ENCODE assay signal across 8 cellular contexts in the genomic region with DNA sequence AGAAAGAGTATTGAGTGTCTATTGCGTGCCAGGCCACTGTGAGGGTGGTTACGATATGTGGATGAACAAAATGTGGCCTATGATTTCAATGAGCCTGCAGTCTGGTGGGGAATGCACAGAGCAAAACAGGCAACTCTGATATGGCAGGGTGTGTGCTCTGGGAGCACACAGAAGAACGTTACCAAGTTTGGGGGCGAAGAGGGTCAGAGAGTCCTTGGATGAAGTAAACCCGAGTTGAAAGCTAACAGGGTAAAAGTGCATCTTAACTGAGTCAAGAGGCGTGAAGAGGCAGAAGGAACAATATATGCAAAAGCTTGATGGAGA.
DNase-seq lines count a peak whose midpoint lies in the region; ATAC-seq and TF ChIP-seq lines count a peak whose summit lies in the region.

No MANE protein-coding gene starts in this region.

- H3K4me3 ChIP-seq in HUES48 (ENCODE audit: low read depth, low read length) (peak overlapping the region; percentile 93), choroid plexus epithelial cell (ENCODE audit: low read depth, low read length) (peak overlapping the region; percentile 74), muscle layer of duodenum (ENCODE audit: low read depth in 1 of 2, low read length in 2 of 2) (peak overlapping the region; percentile 74 to 89)

- H3K27me3 ChIP-seq in HUES48 (ENCODE audit: control insufficient read depth, insufficient read depth, low read length) = no peaks in the 10 kb centered on the region
- H3K27me3 ChIP-seq in muscle layer of duodenum (ENCODE audit: low read depth, low read length) = no peaks in the 10 kb centered on the region

- H3K4me1 ChIP-seq in HUES48 (ENCODE audit: control insufficient read depth, insufficient read depth, low read length) (0 out of 2 replicates have a peak, but pooled peaks cover 7% of the 10 kb centered on the region), muscle layer of duodenum (ENCODE audit: control insufficient read depth in 1 of 2, insufficient read depth in 2 of 2, low read length in 2 of 2) (peaks cover 0 to 5% of the 10 kb centered on the region in 2 donors)

- peak overlapping the region; percentile 90 for H3K9ac ChIP-seq in HUES48 (ENCODE audit: low read depth, low read length)

- no peak for ATAC-seq in HG02870 (IDR thresholded peaks at IDR 0.05; ENCODE audit: unreplicated experiment)

- H3K27ac ChIP-seq in C4-2B (peak overlapping the region; percentile 86), HUES48 (ENCODE audit: low read depth, low read length) (peak overlapping the region; percentile 96), muscle layer of duodenum (ENCODE audit: low read length) (peak overlapping the region; percentile 93)

- H3K9me3 ChIP-seq in HUES48 (ENCODE audit: control insufficient read depth, insufficient read depth, low read length) (no peaks in the 10 kb centered on the region), muscle layer of duodenum (ENCODE audit: control insufficient read depth in 1 of 2, low read length in 2 of 2) (no peaks in the 10 kb centered on the region)

- H3K36me3 ChIP-seq in HUES48 (ENCODE audit: control insufficient read depth, insufficient read depth, low read length) = peaks cover 4% of the 10 kb centered on the region; the same call in 1 of the 2 replicates
- H3K36me3 ChIP-seq in muscle layer of duodenum (ENCODE audit: control insufficient read depth in 1 of 2, insufficient read depth in 2 of 2, low read length in 2 of 2) = peaks cover 3 to 12% of the 10 kb centered on the region in 2 donors

- no peak for TF ChIP-seq CTCF in C4-2B (conservative IDR thresholded peaks at IDR 0.05)
- no peak for TF ChIP-seq CTCF in choroid plexus epithelial cell (conservative IDR thresholded peaks at IDR 0.05; ENCODE audit: low read depth, low read length)
- no peak for TF ChIP-seq CTCF in GM10266 (IDR thresholded peaks at IDR 0.05; ENCODE audit: control insufficient read depth, insufficient read depth, low read depth, missing control alignments)

- no peak for DNase-seq in choroid plexus epithelial cell (ENCODE audit: low read depth)
- no peak for DNase-seq in retina
- no peak for DNase-seq in GM10266 (ENCODE audit: extremely low spot score)
- DNase-seq in stimulated activated CD4-positive, alpha-beta T cell treated with anti-CD3 and anti-CD28 coated beads, Interleukin-2, amount 100 ng/mL, for 24 hours = no peak
